Comparison of ENCODE assay signal across 15 cellular contexts in genomic region chr1:25811384-25812082, GRCh38. TPM values are rescaled to one million over a fixed set of nuclear protein-coding genes. Genes with fewer than 3 reads are reported as not detected.
"Had no signal": no experiment of that assay in that cellular context is flagged by ENCODE, and none has a peak within 500 bp of the region (broad histone marks: within the 10 kb centered on the region; RNA-seq: fewer than 3 reads in every experiment).

No MANE protein-coding gene starts in this region.

- H3K9me3 ChIP-seq: adrenal gland, ascending aorta, left lung, testis, vagina had no signal

- DNase-seq: foreskin melanocyte, mammary epithelial cell had no signal

- H3K27ac Mint-ChIP-seq: activated CD4-positive, alpha-beta memory T cell treated with anti-CD3 and anti-CD28 coated beads, Interleukin-2, amount 10 ng/mL, durations not matched to agents 7 days and 5 days; activated T-helper 1 cell treated with anti-CD3 and anti-CD28 coated beads, Interleukin-12 subunit alpha, Interleukin-12 subunit beta, Interleukin-2, Interleukin-4 antibody, amounts not matched to agents 30 ng/mL and 10 ng/mL and 1 ng/mL, durations not matched to agents 14 hours and 24 hours and 36 hours; immature natural killer cell; natural killer cell treated with Interleukin-12 subunit alpha and Interleukin-12 subunit beta and Interleukin-15 and Interleukin-18, amount 100 ng/mL, for 72 hours; T-helper 1 cell treated with Interleukin-12 subunit alpha and Interleukin-12 subunit beta and Interleukin-4 antibody, amounts not matched to agents 30 μg/mL and 1 μg/mL, for 36 hours had no signal

- H3K36me3 Mint-ChIP-seq: activated naive CD4-positive, alpha-beta T cell treated with anti-CD3 and anti-CD28 coated beads, Interleukin-2, amount 50 U/mL, for 72 hours; immature natural killer cell; natural killer cell treated with Interleukin-12 subunit alpha and Interleukin-12 subunit beta and Interleukin-15 and Interleukin-18, amount 100 ng/mL, for 72 hours had no signal

- H3K9me3 Mint-ChIP-seq: activated CD4-positive, alpha-beta memory T cell treated with anti-CD3 and anti-CD28 coated beads, Interleukin-2, amount 10 ng/mL, durations not matched to agents 7 days and 5 days; activated naive CD4-positive, alpha-beta T cell treated with anti-CD3 and anti-CD28 coated beads, Interleukin-2, amount 50 U/mL, for 72 hours; activated T-helper 1 cell treated with anti-CD3 and anti-CD28 coated beads, Interleukin-12 subunit alpha, Interleukin-12 subunit beta, Interleukin-2, Interleukin-4 antibody, amounts not matched to agents 30 ng/mL and 10 ng/mL and 1 ng/mL, durations not matched to agents 14 hours and 24 hours and 36 hours; immature natural killer cell; natural killer cell treated with Interleukin-12 subunit alpha and Interleukin-12 subunit beta and Interleukin-15 and Interleukin-18, amount 100 ng/mL, for 72 hours; T-helper 1 cell treated with Interleukin-12 subunit alpha and Interleukin-12 subunit beta and Interleukin-4 antibody, amounts not matched to agents 30 μg/mL and 1 μg/mL, for 36 hours had no signal

- H3K27me3 ChIP-seq: adrenal gland, ascending aorta, left lung, testis, vagina had no signal

- H3K27ac ChIP-seq: adrenal gland, ascending aorta, left lung, testis, vagina had no signal

- H3K4me3 Mint-ChIP-seq: activated CD4-positive, alpha-beta memory T cell treated with anti-CD3 and anti-CD28 coated beads, Interleukin-2, amount 10 ng/mL, durations not matched to agents 7 days and 5 days; activated T-helper 1 cell treated with anti-CD3 and anti-CD28 coated beads, Interleukin-12 subunit alpha, Interleukin-12 subunit beta, Interleukin-2, Interleukin-4 antibody, amounts not matched to agents 30 ng/mL and 10 ng/mL and 1 ng/mL, durations not matched to agents 14 hours and 24 hours and 36 hours; immature natural killer cell; natural killer cell treated with Interleukin-12 subunit alpha and Interleukin-12 subunit beta and Interleukin-15 and Interleukin-18, amount 100 ng/mL, for 72 hours; T-helper 1 cell treated with Interleukin-12 subunit alpha and Interleukin-12 subunit beta and Interleukin-4 antibody, amounts not matched to agents 30 μg/mL and 1 μg/mL, for 36 hours had no signal

- H3K4me1 ChIP-seq: testis had no signal

- H3K27me3 Mint-ChIP-seq: activated CD4-positive, alpha-beta memory T cell treated with anti-CD3 and anti-CD28 coated beads, Interleukin-2, amount 10 ng/mL, durations not matched to agents 7 days and 5 days; natural killer cell treated with Interleukin-12 subunit alpha and Interleukin-12 subunit beta and Interleukin-15 and Interleukin-18, amount 100 ng/mL, for 72 hours had no signal

- H3K4me3 ChIP-seq: adrenal gland, ascending aorta, left lung, smooth muscle cell, testis, vagina had no signal

RNA-seq across cellular contexts. Expression of gene AUNIP, which starts 47.7 kb away (rescaled TPM):
- total RNA-seq: ascending aorta, sciatic nerve had no signal
